In genomic region chr19:57239982-57240310, GRCh38 we compare ENCODE assay signal across 8 cellular contexts. TPM values are rescaled to one million over a fixed set of nuclear protein-coding genes. Genes with fewer than 3 reads are reported as not detected.
DNase-seq lines count a peak whose midpoint lies in the region; ATAC-seq and TF ChIP-seq lines count a peak whose summit lies in the region.

No MANE protein-coding gene starts in this region.

- H3K27ac ChIP-seq in OCI-LY3 (ENCODE audit: low read length) (peak overlapping the region; percentile 59), esophagus muscularis mucosa (replicated peaks in 1 of 4) (peak overlapping the region; percentile 88 to 92 (median 90)), prostate gland (peak overlapping the region; percentile 81 to 84)

- WGBS in esophagus muscularis mucosa = 21% methylated on average over 12 of the region's 12 CpGs
- WGBS in prostate gland = 22% methylated on average over 12 of the region's 12 CpGs

- peak overlapping the region; percentile 57 for H3K9ac ChIP-seq in OCI-LY3 (ENCODE audit: low read length)

- DNase-seq in esophagus muscularis mucosa (ENCODE audit: extremely low spot score) = peak; percentile 83
- DNase-seq in prostate gland (ENCODE audit: low spot score) = no peak
- no peak for DNase-seq in DMS153 treated with DMSO at 0.1 percent for 48 hours (lab: John Stamatoyannopoulos, UW; ENCODE audit: unreplicated experiment)
- DNase-seq in activated effector memory CD4-positive, alpha-beta T cell treated with anti-CD3 and anti-CD28 coated beads, Interleukin-2, amount 50 U/mL, for 16 hours = no peak

- no peak for TF ChIP-seq POLR2A in esophagus muscularis mucosa (IDR thresholded peaks at IDR 0.05; ENCODE audit: low read depth)
- no peak for TF ChIP-seq POLR2A in prostate gland (IDR thresholded peaks at IDR 0.05)

- TF ChIP-seq CTCF in OCI-LY3 (IDR thresholded peaks at IDR 0.05; ENCODE audit: low read depth, low read length) (no peak), esophagus muscularis mucosa (IDR thresholded peaks at IDR 0.05) (no peak), prostate gland (IDR thresholded peaks at IDR 0.05) (no peak)

- H3K4me3 ChIP-seq in OCI-LY3 (ENCODE audit: low read length) (peak overlapping the region; percentile 95), esophagus muscularis mucosa (peak overlapping the region; percentile 79 to 94 (median 88)), prostate gland (peak overlapping the region; percentile 61 to 79)

- no peaks in the 10 kb centered on the region for H3K27me3 ChIP-seq in OCI-LY3 (ENCODE audit: low read depth, low read length)
- H3K27me3 ChIP-seq in esophagus muscularis mucosa = no peaks in the 10 kb centered on the region
- no peaks in the 10 kb centered on the region for H3K27me3 ChIP-seq in prostate gland (replicated peaks; ENCODE audit: insufficient read depth)

- H3K4me1 ChIP-seq in OCI-LY3 (ENCODE audit: low read length) = peaks cover 26% of the 10 kb centered on the region
- H3K4me1 ChIP-seq in esophagus muscularis mucosa = peaks cover 21 to 36% (median 29%) of the 10 kb centered on the region in 4 donors
- no peaks in the 10 kb centered on the region for H3K4me1 ChIP-seq in prostate gland (replicated peaks)

- peak overlapping the region; percentile 76 for H3K4me2 ChIP-seq in OCI-LY3 (ENCODE audit: low read length)

- H3K9me3 ChIP-seq in OCI-LY3 (ENCODE audit: insufficient read depth, low read length) = no peaks in the 10 kb centered on the region
- H3K9me3 ChIP-seq in esophagus muscularis mucosa = no peaks in the 10 kb centered on the region
- H3K9me3 ChIP-seq in prostate gland = no peaks in the 10 kb centered on the region

- intact Hi-C loops in esophagus muscularis mucosa (cut with DNase I) = loop anchor here (5.0 kb wide), 1 partner anchor 37 kb away; no protein-coding TSS in a partner anchor
- intact Hi-C loops in prostate gland (cut with DNase I) = loop anchor here (1.0 kb wide), 1 partner anchor 40 kb away; the partner anchor contains the start of gene ZNF460

- peaks cover 38% of the 10 kb centered on the region for H3K79me2 ChIP-seq in OCI-LY3 (ENCODE audit: low read length)

- no peaks in the 10 kb centered on the region for H4K20me1 ChIP-seq in OCI-LY3 (ENCODE audit: insufficient read depth, low read length)

- H3K36me3 ChIP-seq in OCI-LY3 (replicated peaks; ENCODE audit: low read depth, low read length) = peaks cover 6% of the 10 kb centered on the region
- peaks cover 8 to 24% (median 14%) of the 10 kb centered on the region in 4 donors for H3K36me3 ChIP-seq in esophagus muscularis mucosa
- no peaks in the 10 kb centered on the region for H3K36me3 ChIP-seq in prostate gland

- TF ChIP-seq EP300 in esophagus muscularis mucosa (IDR thresholded peaks at IDR 0.05) = no peak

- ATAC-seq in GM18873 (IDR thresholded peaks at IDR 0.05; ENCODE audit: low FRiP score, unreplicated experiment) (peak; percentile 3), GM18909 (IDR thresholded peaks at IDR 0.05; ENCODE audit: poor library complexity, unreplicated experiment) (no peak), HG03378 (IDR thresholded peaks at IDR 0.05; ENCODE audit: unreplicated experiment) (no peak)

- H2AFZ ChIP-seq in OCI-LY3 (ENCODE audit: low read depth, low read length) = peak overlapping the region; percentile 89

RNA-seq across cellular contexts. Expression of gene ZNF805, which starts 0.5 kb away (rescaled TPM):
- total RNA-seq in esophagus muscularis mucosa (10 to 100 TPM; 13.3 to 19.7 (median 17.3) TPM), prostate gland (10 to 100 TPM; 16.4 to 21.1 TPM)

RNA-seq across cellular contexts. Expression of gene AURKC, which starts 9.1 kb away (rescaled TPM):
- total RNA-seq in esophagus muscularis mucosa = 1 to 10 TPM in 1 of 4 donors, under 1 TPM in 3; 0.33 to 1.2 (median 0.85) TPM
- 10 to 100 TPM in 1 of 2 donors, 1 to 10 TPM in 1; 2.0 to 11.0 TPM for total RNA-seq in prostate gland

RNA-seq across cellular contexts. Expression of gene ZNF460, which starts 40.3 kb away (rescaled TPM):
- 10 to 100 TPM; 46.1 to 75.0 (median 50.1) TPM for total RNA-seq in esophagus muscularis mucosa
- total RNA-seq in prostate gland = 10 to 100 TPM; 56.3 to 68.4 TPM

RNA-seq across cellular contexts. Expression of gene ZNF264, which starts 48.6 kb away (rescaled TPM):
- total RNA-seq in esophagus muscularis mucosa = 10 to 100 TPM; 24.1 to 66.7 (median 42.5) TPM
- total RNA-seq in prostate gland = 10 to 100 TPM; 50.3 to 64.2 TPM
